ENCODE assay signal across 29 cellular contexts in genomic region chr6:75107913-75108312, GRCh38.
"Had no signal": no experiment of that assay in that cellular context is flagged by ENCODE, and none has a peak within 500 bp of the region (broad histone marks: within the 10 kb centered on the region; RNA-seq: fewer than 3 reads in every experiment).

No MANE protein-coding gene starts in this region.

- H3K9me3 Mint-ChIP-seq: naive thymus-derived CD8-positive, alpha-beta T cell; nephron; neural crest cell; stimulated activated memory B cell treated with anti-CD40 and anti-IgM and Interleukin-4, amounts not matched to agents 10 μg/mL and 1 μg/mL and 100 μg/mL, for 72 hours; stimulated activated naive CD8-positive, alpha-beta T cell treated with anti-CD3 and anti-CD28 coated beads, Interleukin-15, amount 100 ng/mL, for 72 hours; type B pancreatic cell had no signal

- H3K27me3 Mint-ChIP-seq: progenitor cell of endocrine pancreas had no signal

- H3K36me3 Mint-ChIP-seq: immature natural killer cell; naive thymus-derived CD8-positive, alpha-beta T cell; stimulated activated memory B cell treated with anti-CD40 and anti-IgM and Interleukin-4, amounts not matched to agents 10 μg/mL and 1 μg/mL and 100 μg/mL, for 72 hours; type B pancreatic cell had no signal

- H3K36me3 ChIP-seq: lower lobe of right lung, ovary, right atrium auricular region, right lobe of liver, thoracic aorta had no signal

- H3K27ac Mint-ChIP-seq: immature natural killer cell; naive thymus-derived CD8-positive, alpha-beta T cell; progenitor cell of endocrine pancreas; stimulated activated memory B cell treated with anti-CD40 and anti-IgM and Interleukin-4, amounts not matched to agents 10 μg/mL and 1 μg/mL and 100 μg/mL, for 72 hours; stimulated activated naive CD8-positive, alpha-beta T cell treated with anti-CD3 and anti-CD28 coated beads, Interleukin-15, amount 100 ng/mL, for 72 hours; type B pancreatic cell had no signal

- H3K27me3 ChIP-seq: left lung, ovary, right atrium auricular region, right lobe of liver, suprapubic skin, tibial nerve, vagina had no signal

- H3K9me3 ChIP-seq: left lung, lower lobe of right lung, ovary, right atrium auricular region, right lobe of liver, suprapubic skin, thoracic aorta, tibial nerve, vagina had no signal

- H3K27ac ChIP-seq: left lung, lower lobe of right lung, ovary, right atrium auricular region, right lobe of liver, suprapubic skin, vagina had no signal

- H3K4me3 ChIP-seq: left lung, lower lobe of right lung, ovary, right atrium auricular region, right lobe of liver, smooth muscle cell, suprapubic skin, thoracic aorta, tibial nerve, vagina had no signal

- ATAC-seq: left colon; left lung; lower lobe of right lung; naive thymus-derived CD8-positive, alpha-beta T cell; stimulated activated memory B cell treated with anti-CD40 and anti-IgM and Interleukin-4, amounts not matched to agents 10 μg/mL and 1 μg/mL and 100 μg/mL, for 72 hours; stimulated activated naive CD8-positive, alpha-beta T cell treated with anti-CD3 and anti-CD28 coated beads, Interleukin-15, amount 100 ng/mL, for 72 hours had no signal

- DNase-seq: hypothalamus; immature natural killer cell; kidney; left colon; left lung; lower lobe of right lung; mammary epithelial cell; mesenchymal stem cell; naive thymus-derived CD8-positive, alpha-beta T cell; nucleus accumbens; ovary; right lobe of liver; stimulated activated CD4-positive, alpha-beta T cell treated with anti-CD3 and anti-CD28 coated beads, Interleukin-1b, Interleukin-23, amount 100 ng/mL, for 48 hours; stimulated activated CD4-positive, alpha-beta T cell treated with anti-CD3 and anti-CD28 coated beads, Interleukin-2, amount 100 ng/mL, for 48 hours; stimulated activated CD4-positive, alpha-beta T cell treated with anti-CD3 and anti-CD28 coated beads, Interleukin-4, amount 100 ng/mL, for 4 hours; stimulated activated CD8-positive, alpha-beta memory T cell treated with anti-CD3 and anti-CD28 coated beads, Interleukin-4, amount 100 ng/mL, for 48 hours; stimulated activated naive CD4-positive, alpha-beta T cell treated with Interleukin-2 at 50 U/mL for 16 hours; stimulated activated naive CD8-positive, alpha-beta T cell treated with anti-CD3 and anti-CD28 coated beads, Interleukin-15, amount 100 ng/mL, for 72 hours had no signal

- H3K4me1 ChIP-seq: left lung, lower lobe of right lung, right atrium auricular region, right lobe of liver, suprapubic skin, vagina had no signal

- H3K4me3 Mint-ChIP-seq: immature natural killer cell; naive thymus-derived CD8-positive, alpha-beta T cell; nephron; neural crest cell; stimulated activated memory B cell treated with anti-CD40 and anti-IgM and Interleukin-4, amounts not matched to agents 10 μg/mL and 1 μg/mL and 100 μg/mL, for 72 hours; stimulated activated naive CD8-positive, alpha-beta T cell treated with anti-CD3 and anti-CD28 coated beads, Interleukin-15, amount 100 ng/mL, for 72 hours; type B pancreatic cell had no signal

- H3K4me1 Mint-ChIP-seq: immature natural killer cell; naive thymus-derived CD8-positive, alpha-beta T cell; stimulated activated memory B cell treated with anti-CD40 and anti-IgM and Interleukin-4, amounts not matched to agents 10 μg/mL and 1 μg/mL and 100 μg/mL, for 72 hours; stimulated activated naive CD8-positive, alpha-beta T cell treated with anti-CD3 and anti-CD28 coated beads, Interleukin-15, amount 100 ng/mL, for 72 hours had no signal
